ENCODE assay signal across 8 cellular contexts in the genomic region with DNA sequence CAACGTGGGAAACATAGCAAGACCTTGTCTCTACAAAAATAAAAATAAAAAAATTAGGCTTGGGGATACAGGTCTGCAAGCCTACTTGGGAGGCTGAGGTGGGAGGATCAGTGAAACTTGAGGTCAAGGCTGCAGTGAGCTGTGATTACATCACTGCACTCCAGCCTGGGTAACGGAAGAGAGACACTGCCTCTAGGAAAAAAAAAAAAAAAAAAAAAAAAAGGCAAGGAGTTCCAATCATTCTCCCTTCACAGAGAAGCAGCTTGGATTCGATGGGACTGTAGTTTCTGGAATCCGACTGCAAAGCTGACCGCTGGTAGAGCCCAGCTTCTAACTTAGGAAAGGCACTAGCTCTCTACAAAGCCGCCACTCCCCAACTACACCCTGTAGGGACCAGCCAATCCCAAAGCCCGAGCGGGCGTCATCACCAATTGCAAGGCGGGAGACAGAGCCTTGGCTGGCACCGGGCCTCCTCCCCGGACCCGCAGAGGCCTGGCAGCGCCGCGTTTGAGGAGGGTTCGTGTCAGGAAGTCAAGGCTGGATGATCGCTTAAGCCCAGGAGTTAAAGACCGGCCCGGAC. TPM values are rescaled to one million over a fixed set of nuclear protein-coding genes. Genes with fewer than 3 reads are reported as not detected.
A peak's percentile ranks its signal among the peaks of the same experiment; 100 is the strongest.
DNase-seq lines count a peak whose midpoint lies in the region; ATAC-seq and TF ChIP-seq lines count a peak whose summit lies in the region.

No MANE protein-coding gene starts in this region.

- TF ChIP-seq CTCF in Peyer's patch (IDR thresholded peaks at IDR 0.05), result no peak

- peaks cover 0 to 3% (median 0%) of the 10 kb centered on the region in 3 donors for H3K36me3 ChIP-seq in Peyer's patch

- H3K27ac Mint-ChIP-seq in IgD-negative memory B cell (peak overlapping the region; percentile 94 to 100 (median 95)), naive B cell (peak overlapping the region; percentile 93 to 100 (median 99))
- H3K27ac Mint-ChIP-seq in activated T-helper 1 cell treated with anti-CD3 and anti-CD28 coated beads, Interleukin-12 subunit alpha, Interleukin-12 subunit beta, Interleukin-2, Interleukin-4 antibody, amounts not matched to agents 30 ng/mL and 10 ng/mL and 1 ng/mL, durations not matched to agents 14 hours and 24 hours and 36 hours, result peak overlapping the region; percentile 100
- H3K27ac Mint-ChIP-seq in stimulated activated naive B cell treated with anti-CD40 and anti-IgM and Interleukin-4, amounts not matched to agents 10 μg/mL and 1 μg/mL and 100 μg/mL, for 72 hours, result peak overlapping the region; percentile 100

- H3K36me3 Mint-ChIP-seq in IgD-negative memory B cell (peaks cover 7% of the 10 kb centered on the region), naive B cell (peaks cover 5 to 11% of the 10 kb centered on the region in 2 donors)
- peaks cover 25% of the 10 kb centered on the region for H3K36me3 Mint-ChIP-seq in activated T-helper 1 cell treated with anti-CD3 and anti-CD28 coated beads, Interleukin-12 subunit alpha, Interleukin-12 subunit beta, Interleukin-2, Interleukin-4 antibody, amounts not matched to agents 30 ng/mL and 10 ng/mL and 1 ng/mL, durations not matched to agents 14 hours and 24 hours and 36 hours (ENCODE audit: low read depth)
- peaks cover 37 to 40% of the 10 kb centered on the region in 2 donors for H3K36me3 Mint-ChIP-seq in stimulated activated naive B cell treated with anti-CD40 and anti-IgM and Interleukin-4, amounts not matched to agents 10 μg/mL and 1 μg/mL and 100 μg/mL, for 72 hours

- peaks cover 0 to 24% (median 7%) of the 10 kb centered on the region in 4 donors for H3K4me1 ChIP-seq in Peyer's patch

- DNase-seq in DMS 273 treated with DMSO at 0.1 percent for 48 hours (lab: John Stamatoyannopoulos, UW), result peak; percentile 73
- peak; percentile 89 to 96 (median 92) for DNase-seq in Peyer's patch
- peak; percentile 77 for DNase-seq in activated T-helper 1 cell treated with anti-CD3 and anti-CD28 coated beads, Interleukin-12 subunit alpha, Interleukin-12 subunit beta, Interleukin-2, Interleukin-4 antibody, amounts not matched to agents 30 ng/mL and 10 ng/mL and 1 ng/mL, durations not matched to agents 14 hours and 24 hours and 36 hours (ENCODE audit: low spot score)
- peak; percentile 91 for DNase-seq in fibroblast of gingiva (ENCODE audit: low read depth)
- peak; percentile 81 for DNase-seq in naive B cell
- DNase-seq in stimulated activated naive B cell treated with anti-CD40 and anti-IgM and Interleukin-4, amounts not matched to agents 10 μg/mL and 1 μg/mL and 100 μg/mL, for 72 hours, result peak; percentile 85

- ATAC-seq in GM21576 (IDR thresholded peaks at IDR 0.05; ENCODE audit: unreplicated experiment) (peak; percentile 58), naive B cell (ENCODE audit: low read depth in 2 of 2) (peak; percentile 83 to 85)
- peak; percentile 75 to 79 for ATAC-seq in stimulated activated naive B cell treated with anti-CD40 and anti-IgM and Interleukin-4, amounts not matched to agents 10 μg/mL and 1 μg/mL and 100 μg/mL, for 72 hours (replicated peaks)

- no peaks in the 10 kb centered on the region for H3K27me3 Mint-ChIP-seq in IgD-negative memory B cell
- peaks cover 2% of the 10 kb centered on the region for H3K27me3 Mint-ChIP-seq in activated T-helper 1 cell treated with anti-CD3 and anti-CD28 coated beads, Interleukin-12 subunit alpha, Interleukin-12 subunit beta, Interleukin-2, Interleukin-4 antibody, amounts not matched to agents 30 ng/mL and 10 ng/mL and 1 ng/mL, durations not matched to agents 14 hours and 24 hours and 36 hours (ENCODE audit: insufficient read depth)
- H3K27me3 Mint-ChIP-seq in naive B cell, result no peaks in the 10 kb centered on the region
- H3K27me3 Mint-ChIP-seq in stimulated activated naive B cell treated with anti-CD40 and anti-IgM and Interleukin-4, amounts not matched to agents 10 μg/mL and 1 μg/mL and 100 μg/mL, for 72 hours, result no peaks in the 10 kb centered on the region

- intact Hi-C loops in activated T-helper 1 cell treated with anti-CD3 and anti-CD28 coated beads, Interleukin-12 subunit alpha, Interleukin-12 subunit beta, Interleukin-2, Interleukin-4 antibody, amounts not matched to agents 30 ng/mL and 10 ng/mL and 1 ng/mL, durations not matched to agents 14 hours and 24 hours and 36 hours (cut with micrococcal nuclease), result loop anchor here (1.0 to 2.0 kb wide), 3 partner anchors 28 to 597 kb away; partner anchors contain the start of genes ATG13, CKAP5, HARBI1 and PACSIN3

- TF ChIP-seq POLR2A in Peyer's patch (IDR thresholded peaks at IDR 0.05), result peak; percentile 70 to 75

- H3K27me3 ChIP-seq in Peyer's patch, result no peaks in the 10 kb centered on the region

- no peaks in the 10 kb centered on the region for H3K9me3 ChIP-seq in Peyer's patch

- H3K4me3 Mint-ChIP-seq in IgD-negative memory B cell (peak overlapping the region; percentile 97 to 98 (median 98)), naive B cell (peak overlapping the region; percentile 93 to 100 (median 100))
- H3K4me3 Mint-ChIP-seq in activated T-helper 1 cell treated with anti-CD3 and anti-CD28 coated beads, Interleukin-12 subunit alpha, Interleukin-12 subunit beta, Interleukin-2, Interleukin-4 antibody, amounts not matched to agents 30 ng/mL and 10 ng/mL and 1 ng/mL, durations not matched to agents 14 hours and 24 hours and 36 hours, result peak overlapping the region; percentile 96
- H3K4me3 Mint-ChIP-seq in stimulated activated naive B cell treated with anti-CD40 and anti-IgM and Interleukin-4, amounts not matched to agents 10 μg/mL and 1 μg/mL and 100 μg/mL, for 72 hours, result peak overlapping the region; percentile 94 to 99

- H3K4me3 ChIP-seq in Peyer's patch, result peak overlapping the region; percentile 50 to 73 (median 56)

- H3K9me3 Mint-ChIP-seq in IgD-negative memory B cell, result peaks cover 0 to 1% (median 0%) of the 10 kb centered on the region in 3 donors
- no peaks in the 10 kb centered on the region for H3K9me3 Mint-ChIP-seq in activated T-helper 1 cell treated with anti-CD3 and anti-CD28 coated beads, Interleukin-12 subunit alpha, Interleukin-12 subunit beta, Interleukin-2, Interleukin-4 antibody, amounts not matched to agents 30 ng/mL and 10 ng/mL and 1 ng/mL, durations not matched to agents 14 hours and 24 hours and 36 hours
- peaks cover 0 to 3% (median 0%) of the 10 kb centered on the region in 7 donors for H3K9me3 Mint-ChIP-seq in naive B cell
- H3K9me3 Mint-ChIP-seq in stimulated activated naive B cell treated with anti-CD40 and anti-IgM and Interleukin-4, amounts not matched to agents 10 μg/mL and 1 μg/mL and 100 μg/mL, for 72 hours, result peaks cover 2 to 8% of the 10 kb centered on the region in 2 donors

- H3K27ac ChIP-seq in Peyer's patch, result peak overlapping the region; percentile 81 to 90 (median 86)

- H3K4me1 Mint-ChIP-seq in IgD-negative memory B cell (peaks cover 16 to 30% (median 26%) of the 10 kb centered on the region in 3 donors), naive B cell (peaks cover 23 to 37% (median 25%) of the 10 kb centered on the region in 3 donors)
- H3K4me1 Mint-ChIP-seq in activated T-helper 1 cell treated with anti-CD3 and anti-CD28 coated beads, Interleukin-12 subunit alpha, Interleukin-12 subunit beta, Interleukin-2, Interleukin-4 antibody, amounts not matched to agents 30 ng/mL and 10 ng/mL and 1 ng/mL, durations not matched to agents 14 hours and 24 hours and 36 hours (ENCODE audit: low read depth), result peaks cover 45% of the 10 kb centered on the region
- H3K4me1 Mint-ChIP-seq in stimulated activated naive B cell treated with anti-CD40 and anti-IgM and Interleukin-4, amounts not matched to agents 10 μg/mL and 1 μg/mL and 100 μg/mL, for 72 hours, result peaks cover 23 to 44% of the 10 kb centered on the region in 2 donors

RNA-seq across cellular contexts. Expression of gene DDB2, which starts 0.7 kb away (rescaled TPM):
- 30.6 TPM for polyA plus RNA-seq in IgD-negative memory B cell
- total RNA-seq in Peyer's patch, result 10 to 100 TPM; 20.7 to 40.4 (median 33.6) TPM
- 134 and 142 TPM in 2 replicates for total RNA-seq in activated T-helper 1 cell treated with anti-CD3 and anti-CD28 coated beads, Interleukin-12 subunit alpha, Interleukin-12 subunit beta, Interleukin-2, Interleukin-4 antibody, amounts not matched to agents 30 ng/mL and 10 ng/mL and 1 ng/mL, durations not matched to agents 14 hours and 24 hours and 36 hours
- 10 to 100 TPM in 5 of 6 donors, 1 to 10 TPM in 1; 6.5 to 25.3 (median 22.9) TPM for polyA plus RNA-seq in naive B cell (ENCODE audit: low read depth in 6 of 6)

RNA-seq across cellular contexts. Expression of gene PACSIN3, which starts 27.8 kb away (rescaled TPM):
- polyA plus RNA-seq in IgD-negative memory B cell, result not detected
- 1 to 10 TPM; 4.3 to 9.1 (median 7.5) TPM for total RNA-seq in Peyer's patch
- 14.5 and 17.0 TPM in 2 replicates for total RNA-seq in activated T-helper 1 cell treated with anti-CD3 and anti-CD28 coated beads, Interleukin-12 subunit alpha, Interleukin-12 subunit beta, Interleukin-2, Interleukin-4 antibody, amounts not matched to agents 30 ng/mL and 10 ng/mL and 1 ng/mL, durations not matched to agents 14 hours and 24 hours and 36 hours
- polyA plus RNA-seq in naive B cell (ENCODE audit: low read depth in 6 of 6), result under 1 TPM in 2 of 6 donors, not detected in 4; 0.41 to 0.49 TPM

RNA-seq across cellular contexts. Expression of gene ACP2, which starts 34.5 kb away (rescaled TPM):
- polyA plus RNA-seq in IgD-negative memory B cell (4.2 TPM), naive B cell (ENCODE audit: low read depth in 6 of 6) (1 to 10 TPM in 5 of 6 donors, not detected in 1; 1.6 to 8.1 (median 2.2) TPM)
- total RNA-seq in Peyer's patch, result 100 to 1,000 TPM in 3 of 4 donors, 10 to 100 TPM in 1; 30.5 to 131 (median 112) TPM
- total RNA-seq in activated T-helper 1 cell treated with anti-CD3 and anti-CD28 coated beads, Interleukin-12 subunit alpha, Interleukin-12 subunit beta, Interleukin-2, Interleukin-4 antibody, amounts not matched to agents 30 ng/mL and 10 ng/mL and 1 ng/mL, durations not matched to agents 14 hours and 24 hours and 36 hours, result 31.8 and 33.8 TPM in 2 replicates

RNA-seq across cellular contexts. Expression of gene ARFGAP2, which starts 37.4 kb away (rescaled TPM):
- 98.6 TPM for polyA plus RNA-seq in IgD-negative memory B cell
- 100 to 1,000 TPM; 144 to 225 (median 163) TPM for total RNA-seq in Peyer's patch
- 111 and 116 TPM in 2 replicates for total RNA-seq in activated T-helper 1 cell treated with anti-CD3 and anti-CD28 coated beads, Interleukin-12 subunit alpha, Interleukin-12 subunit beta, Interleukin-2, Interleukin-4 antibody, amounts not matched to agents 30 ng/mL and 10 ng/mL and 1 ng/mL, durations not matched to agents 14 hours and 24 hours and 36 hours
- 100 to 1,000 TPM in 3 of 6 donors, 10 to 100 TPM in 3; 87.2 to 127 (median 100) TPM for polyA plus RNA-seq in naive B cell (ENCODE audit: low read depth in 6 of 6)

RNA-seq across cellular contexts. Expression of gene NR1H3, which starts 43.7 kb away (rescaled TPM):
- 9.4 TPM for polyA plus RNA-seq in IgD-negative memory B cell
- 100 to 1,000 TPM in 3 of 4 donors, 10 to 100 TPM in 1; 95.8 to 152 (median 123) TPM for total RNA-seq in Peyer's patch
- total RNA-seq in activated T-helper 1 cell treated with anti-CD3 and anti-CD28 coated beads, Interleukin-12 subunit alpha, Interleukin-12 subunit beta, Interleukin-2, Interleukin-4 antibody, amounts not matched to agents 30 ng/mL and 10 ng/mL and 1 ng/mL, durations not matched to agents 14 hours and 24 hours and 36 hours, result 8.5 and 9.9 TPM in 2 replicates
- polyA plus RNA-seq in naive B cell (ENCODE audit: low read depth in 6 of 6), result 10 to 100 TPM in 1 of 6 donors, 1 to 10 TPM in 5; 3.2 to 12.5 (median 5.2) TPM

Comparison
In these comparisons a context has a peak if more than half of its experiments do, and no peak if none do; other contexts are left out.
1. Peak in every context shown above with its lines: DNase-seq, ATAC-seq, H3K4me3 ChIP-seq and H3K27ac ChIP-seq.